In genomic region chr18:75063196-75063595, GRCh38 we compare ENCODE assay signal across 1 cellular context.
TF ChIP-seq lines count a peak whose summit lies in the region.

No MANE protein-coding gene starts in this region.

TF ChIP-seq in GM23338, 12 proteins besides CTCF, POLR2A, EP300 and RAD21 (continued from another document):
- TF ChIP-seq, protein P1, sequence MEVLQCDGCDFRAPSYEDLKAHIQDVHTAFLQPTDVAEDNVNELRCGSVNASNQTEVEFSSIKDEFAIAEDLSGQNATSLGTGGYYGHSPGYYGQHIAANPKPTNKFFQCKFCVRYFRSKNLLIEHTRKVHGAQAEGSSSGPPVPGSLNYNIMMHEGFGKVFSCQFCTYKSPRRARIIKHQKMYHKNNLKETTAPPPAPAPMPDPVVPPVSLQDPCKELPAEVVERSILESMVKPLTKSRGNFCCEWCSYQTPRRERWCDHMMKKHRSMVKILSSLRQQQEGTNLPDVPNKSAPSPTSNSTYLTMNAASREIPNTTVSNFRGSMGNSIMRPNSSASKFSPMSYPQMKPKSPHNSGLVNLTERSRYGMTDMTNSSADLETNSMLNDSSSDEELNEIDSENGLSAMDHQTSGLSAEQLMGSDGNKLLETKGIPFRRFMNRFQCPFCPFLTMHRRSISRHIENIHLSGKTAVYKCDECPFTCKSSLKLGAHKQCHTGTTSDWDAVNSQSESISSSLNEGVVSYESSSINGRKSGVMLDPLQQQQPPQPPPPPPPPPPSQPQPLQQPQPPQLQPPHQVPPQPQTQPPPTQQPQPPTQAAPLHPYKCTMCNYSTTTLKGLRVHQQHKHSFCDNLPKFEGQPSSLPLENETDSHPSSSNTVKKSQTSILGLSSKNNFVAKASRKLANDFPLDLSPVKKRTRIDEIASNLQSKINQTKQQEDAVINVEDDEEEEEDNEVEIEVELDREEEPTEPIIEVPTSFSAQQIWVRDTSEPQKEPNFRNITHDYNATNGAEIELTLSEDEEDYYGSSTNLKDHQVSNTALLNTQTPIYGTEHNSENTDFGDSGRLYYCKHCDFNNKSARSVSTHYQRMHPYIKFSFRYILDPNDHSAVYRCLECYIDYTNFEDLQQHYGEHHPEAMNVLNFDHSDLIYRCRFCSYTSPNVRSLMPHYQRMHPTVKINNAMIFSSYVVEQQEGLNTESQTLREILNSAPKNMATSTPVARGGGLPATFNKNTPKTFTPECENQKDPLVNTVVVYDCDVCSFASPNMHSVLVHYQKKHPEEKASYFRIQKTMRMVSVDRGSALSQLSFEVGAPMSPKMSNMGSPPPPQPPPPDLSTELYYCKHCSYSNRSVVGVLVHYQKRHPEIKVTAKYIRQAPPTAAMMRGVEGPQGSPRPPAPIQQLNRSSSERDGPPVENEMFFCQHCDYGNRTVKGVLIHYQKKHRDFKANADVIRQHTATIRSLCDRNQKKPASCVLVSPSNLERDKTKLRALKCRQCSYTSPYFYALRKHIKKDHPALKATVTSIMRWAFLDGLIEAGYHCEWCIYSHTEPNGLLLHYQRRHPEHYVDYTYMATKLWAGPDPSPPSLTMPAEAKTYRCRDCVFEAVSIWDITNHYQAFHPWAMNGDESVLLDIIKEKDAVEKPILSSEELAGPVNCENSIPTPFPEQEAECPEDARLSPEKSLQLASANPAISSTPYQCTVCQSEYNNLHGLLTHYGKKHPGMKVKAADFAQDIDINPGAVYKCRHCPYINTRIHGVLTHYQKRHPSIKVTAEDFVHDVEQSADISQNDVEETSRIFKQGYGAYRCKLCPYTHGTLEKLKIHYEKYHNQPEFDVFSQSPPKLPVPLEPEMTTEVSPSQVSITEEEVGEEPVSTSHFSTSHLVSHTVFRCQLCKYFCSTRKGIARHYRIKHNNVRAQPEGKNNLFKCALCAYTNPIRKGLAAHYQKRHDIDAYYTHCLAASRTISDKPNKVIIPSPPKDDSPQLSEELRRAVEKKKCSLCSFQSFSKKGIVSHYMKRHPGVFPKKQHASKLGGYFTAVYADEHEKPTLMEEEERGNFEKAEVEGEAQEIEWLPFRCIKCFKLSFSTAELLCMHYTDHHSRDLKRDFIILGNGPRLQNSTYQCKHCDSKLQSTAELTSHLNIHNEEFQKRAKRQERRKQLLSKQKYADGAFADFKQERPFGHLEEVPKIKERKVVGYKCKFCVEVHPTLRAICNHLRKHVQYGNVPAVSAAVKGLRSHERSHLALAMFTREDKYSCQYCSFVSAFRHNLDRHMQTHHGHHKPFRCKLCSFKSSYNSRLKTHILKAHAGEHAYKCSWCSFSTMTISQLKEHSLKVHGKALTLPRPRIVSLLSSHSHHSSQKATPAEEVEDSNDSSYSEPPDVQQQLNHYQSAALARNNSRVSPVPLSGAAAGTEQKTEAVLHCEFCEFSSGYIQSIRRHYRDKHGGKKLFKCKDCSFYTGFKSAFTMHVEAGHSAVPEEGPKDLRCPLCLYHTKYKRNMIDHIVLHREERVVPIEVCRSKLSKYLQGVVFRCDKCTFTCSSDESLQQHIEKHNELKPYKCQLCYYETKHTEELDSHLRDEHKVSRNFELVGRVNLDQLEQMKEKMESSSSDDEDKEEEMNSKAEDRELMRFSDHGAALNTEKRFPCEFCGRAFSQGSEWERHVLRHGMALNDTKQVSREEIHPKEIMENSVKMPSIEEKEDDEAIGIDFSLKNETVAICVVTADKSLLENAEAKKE (CRISPR knock-in tag; IDR thresholded peaks at IDR 0.05) = no peak
